ENCODE assay signal across 12 cellular contexts in the genomic region with DNA sequence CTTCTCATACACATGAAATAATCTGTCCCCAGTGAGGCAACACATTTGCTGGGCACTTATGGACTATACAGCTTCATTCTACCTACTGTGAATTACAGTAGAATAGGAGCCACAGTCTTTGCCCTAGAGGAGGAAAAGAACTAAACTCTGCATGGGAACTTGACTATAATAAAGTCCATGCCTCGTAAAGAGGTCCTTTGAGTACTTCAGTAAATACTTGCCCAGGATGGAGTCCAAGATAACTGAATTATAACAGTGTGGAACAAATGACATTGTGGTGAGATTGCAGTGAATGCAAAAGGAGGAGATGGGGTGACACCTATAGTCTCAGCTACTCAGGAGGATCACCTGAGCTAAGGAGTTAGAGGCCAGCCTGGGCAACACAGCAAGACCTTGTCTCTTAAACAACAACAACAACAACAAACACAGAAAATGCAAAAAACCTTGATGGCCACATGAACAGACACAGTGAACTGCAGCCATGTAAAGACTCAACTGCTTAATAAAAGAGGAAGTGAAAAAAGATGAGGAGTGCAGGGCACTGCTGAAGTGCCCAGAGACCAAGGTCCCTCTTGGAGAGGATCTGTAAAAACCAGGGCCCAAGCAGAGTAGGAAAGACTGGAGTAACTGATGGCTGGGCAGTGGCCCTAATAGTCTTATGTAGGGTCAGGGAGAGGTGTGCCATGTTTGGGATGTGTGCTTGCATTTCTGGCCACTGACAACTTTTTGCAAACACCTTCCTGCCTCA. TPM values are rescaled to one million over a fixed set of nuclear protein-coding genes. Genes with fewer than 3 reads are reported as not detected.
DNase-seq lines count a peak whose midpoint lies in the region; ATAC-seq and TF ChIP-seq lines count a peak whose summit lies in the region.
"Had no signal": no experiment of that assay in that cellular context is flagged by ENCODE, and none has a peak within 500 bp of the region (broad histone marks: within the 10 kb centered on the region; RNA-seq: fewer than 3 reads in every experiment).

No MANE protein-coding gene starts in this region.

- H3K4me3 ChIP-seq in OCI-LY7 (ENCODE audit: low read depth, low read length, poor library complexity, severe bottlenecking): peak overlapping the region; percentile 5
- H3K4me3 ChIP-seq: ovary, transverse colon had no signal

- H3K4me2 ChIP-seq in OCI-LY7 (ENCODE audit: low read length): peak overlapping the region; percentile 52

- H3K79me2 ChIP-seq in OCI-LY7 (ENCODE audit: insufficient read depth, low read depth, low read length): peaks cover 63% of the 10 kb centered on the region

- no peak for DNase-seq in activated CD8-positive, alpha-beta T cell treated with anti-CD3 and anti-CD28 coated beads for 36 hours
- DNase-seq in activated CD8-positive, alpha-beta T cell treated with anti-CD3 and anti-CD28 coated beads, Interleukin-2, amount 10 ng/mL, durations not matched to agents 7 days and 5 days: no peak
- DNase-seq in OCI-LY7 (ENCODE audit: low spot score) (peak; percentile 63), pons (ENCODE audit: low spot score) (peak; percentile 15), NCI-H526 (lab: John Stamatoyannopoulos, UW) (no peak), nucleus accumbens (lab: John Stamatoyannopoulos, UW) (no peak)
- DNase-seq: GDM1, NCI-H187, ovary, transverse colon had no signal

- no TSS peak for BruUV-seq in OCI-LY7 (replicated peaks; lab: Mats Ljungman, UMichigan)

- peaks cover 21% of the 10 kb centered on the region for H3K36me3 Mint-ChIP-seq in activated CD8-positive, alpha-beta T cell treated with anti-CD3 and anti-CD28 coated beads for 36 hours (ENCODE audit: low read depth)
- H3K36me3 Mint-ChIP-seq in activated CD8-positive, alpha-beta T cell treated with anti-CD3 and anti-CD28 coated beads, Interleukin-2, amount 10 ng/mL, durations not matched to agents 7 days and 5 days (ENCODE audit: low read depth): peaks cover 24% of the 10 kb centered on the region

- peaks cover 58% of the 10 kb centered on the region for H3K36me3 ChIP-seq in OCI-LY7 (ENCODE audit: insufficient read depth, low read length)
- H3K36me3 ChIP-seq: ovary had no signal

- H3K4me1 ChIP-seq in OCI-LY7 (ENCODE audit: insufficient read depth, low read length, poor library complexity, severe bottlenecking): peaks cover 42% of the 10 kb centered on the region

- H3K27me3 Mint-ChIP-seq in activated CD8-positive, alpha-beta T cell treated with anti-CD3 and anti-CD28 coated beads for 36 hours: no peaks in the 10 kb centered on the region
- H3K27me3 Mint-ChIP-seq in activated CD8-positive, alpha-beta T cell treated with anti-CD3 and anti-CD28 coated beads, Interleukin-2, amount 10 ng/mL, durations not matched to agents 7 days and 5 days (ENCODE audit: low read depth): no peaks in the 10 kb centered on the region

- H3K9me2 ChIP-seq in OCI-LY7 (ENCODE audit: insufficient read depth, low read length): no peaks in the 10 kb centered on the region

- peak overlapping the region; percentile 41 for H3K27ac ChIP-seq in OCI-LY7 (ENCODE audit: low read depth, low read length, poor library complexity, severe bottlenecking)
- H3K27ac ChIP-seq: ovary had no signal

- H3K9me3 Mint-ChIP-seq in activated CD8-positive, alpha-beta T cell treated with anti-CD3 and anti-CD28 coated beads for 36 hours: no peaks in the 10 kb centered on the region
- no peaks in the 10 kb centered on the region for H3K9me3 Mint-ChIP-seq in activated CD8-positive, alpha-beta T cell treated with anti-CD3 and anti-CD28 coated beads, Interleukin-2, amount 10 ng/mL, durations not matched to agents 7 days and 5 days (ENCODE audit: insufficient read depth)

- TF ChIP-seq CTCF in activated CD8-positive, alpha-beta T cell treated with anti-CD3 and anti-CD28 coated beads for 36 hours (IDR thresholded peaks at IDR 0.05): no peak
- no peak for TF ChIP-seq CTCF in OCI-LY7 (conservative IDR thresholded peaks at IDR 0.05; ENCODE audit: low read length)

- no peaks in the 10 kb centered on the region for H3K9me3 ChIP-seq in OCI-LY7 (ENCODE audit: low read length)
- H3K9me3 ChIP-seq: ovary, transverse colon had no signal

- H4K20me1 ChIP-seq in OCI-LY7 (ENCODE audit: insufficient read depth, low read length): peaks cover 10% of the 10 kb centered on the region; the same call in 1 of the 2 replicates

- POLR2A ChIA-PET in activated CD8-positive, alpha-beta T cell treated with anti-CD3 and anti-CD28 coated beads for 36 hours (lab: Charles Lee): no interaction called here
- POLR2A ChIA-PET in activated CD8-positive, alpha-beta T cell treated with anti-CD3 and anti-CD28 coated beads, Interleukin-2, amount 10 ng/mL, durations not matched to agents 7 days and 5 days (lab: Charles Lee): no interaction called here
- POLR2A ChIA-PET in OCI-LY7 (lab: Charles Lee): interaction anchor here (1.4 kb wide), 1 partner anchor 14 kb away, joined by 3 read pairs; no protein-coding TSS in a partner anchor

- no peak overlapping the region for H2AFZ ChIP-seq in OCI-LY7 (ENCODE audit: low read length)

- CTCF ChIA-PET in activated CD8-positive, alpha-beta T cell treated with anti-CD3 and anti-CD28 coated beads for 36 hours (lab: Charles Lee): interaction anchor here (2.4 to 3.3 kb wide), 2 partner anchors 16 to 90 kb away, joined by 8 to 10 read pairs; no protein-coding TSS in a partner anchor
- CTCF ChIA-PET in activated CD8-positive, alpha-beta T cell treated with anti-CD3 and anti-CD28 coated beads, Interleukin-2, amount 10 ng/mL, durations not matched to agents 7 days and 5 days (lab: Charles Lee): interaction anchor here (7.0 kb wide), 1 partner anchor 15 kb away, joined by 71 read pairs; no protein-coding TSS in a partner anchor
- CTCF ChIA-PET in OCI-LY7 (lab: Charles Lee; ENCODE audit: unreplicated experiment): interaction anchor here (0.5 kb wide), 1 partner anchor 497 kb away, joined by 3 read pairs; no protein-coding TSS in a partner anchor

- intact Hi-C loops in activated CD8-positive, alpha-beta T cell treated with anti-CD3 and anti-CD28 coated beads for 36 hours (cut with micrococcal nuclease): no loop called here
- intact Hi-C loops in OCI-LY7 (cut with micrococcal nuclease; ENCODE audit: unreplicated experiment): loop anchor here (1.0 kb wide), 1 partner anchor 31 kb away; no protein-coding TSS in a partner anchor

- no peak overlapping the region for H3K4me3 Mint-ChIP-seq in activated CD8-positive, alpha-beta T cell treated with anti-CD3 and anti-CD28 coated beads for 36 hours
- H3K4me3 Mint-ChIP-seq in activated CD8-positive, alpha-beta T cell treated with anti-CD3 and anti-CD28 coated beads, Interleukin-2, amount 10 ng/mL, durations not matched to agents 7 days and 5 days: no peak overlapping the region

- H3K4me1 Mint-ChIP-seq in activated CD8-positive, alpha-beta T cell treated with anti-CD3 and anti-CD28 coated beads for 36 hours (ENCODE audit: low read depth): peaks cover 45% of the 10 kb centered on the region
- peaks cover 53% of the 10 kb centered on the region for H3K4me1 Mint-ChIP-seq in activated CD8-positive, alpha-beta T cell treated with anti-CD3 and anti-CD28 coated beads, Interleukin-2, amount 10 ng/mL, durations not matched to agents 7 days and 5 days (ENCODE audit: low read depth)

- H3K27ac Mint-ChIP-seq in activated CD8-positive, alpha-beta T cell treated with anti-CD3 and anti-CD28 coated beads for 36 hours: peak overlapping the region; percentile 50
- no peak overlapping the region for H3K27ac Mint-ChIP-seq in activated CD8-positive, alpha-beta T cell treated with anti-CD3 and anti-CD28 coated beads, Interleukin-2, amount 10 ng/mL, durations not matched to agents 7 days and 5 days

- no peak for ATAC-seq in activated CD8-positive, alpha-beta T cell treated with anti-CD3 and anti-CD28 coated beads for 36 hours
- ATAC-seq in activated CD8-positive, alpha-beta T cell treated with anti-CD3 and anti-CD28 coated beads, Interleukin-2, amount 10 ng/mL, durations not matched to agents 7 days and 5 days: no peak
- ATAC-seq in HG02973 (IDR thresholded peaks at IDR 0.05; ENCODE audit: unreplicated experiment): peak; percentile 39
- ATAC-seq in HG03097 (IDR thresholded peaks at IDR 0.05; ENCODE audit: low FRiP score, unreplicated experiment): no peak

RNA-seq across cellular contexts. Expression of a gene that starts 3.7 kb away (rescaled TPM):
- 10 to 100 TPM; 45.4 to 52.9 TPM for total RNA-seq in activated CD8-positive, alpha-beta T cell treated with anti-CD3 and anti-CD28 coated beads for 36 hours
- total RNA-seq in activated CD8-positive, alpha-beta T cell treated with anti-CD3 and anti-CD28 coated beads, Interleukin-2, amount 10 ng/mL, durations not matched to agents 7 days and 5 days: 10 to 100 TPM; 38.7 to 43.2 TPM
- 57.3 and 86.1 TPM in 2 replicates for total RNA-seq in OCI-LY7 (2014; rRNA removed; shearing (Covaris generic))
- 54.7 and 61.6 TPM in 2 replicates for total RNA-seq in OCI-LY7 (2022)

RNA-seq across cellular contexts. Expression of a gene that starts 39.0 kb away (rescaled TPM):
- under 1 TPM in 1 of 2 experiments, not detected in 1; 0.11 TPM for total RNA-seq in activated CD8-positive, alpha-beta T cell treated with anti-CD3 and anti-CD28 coated beads for 36 hours
- not detected for total RNA-seq in activated CD8-positive, alpha-beta T cell treated with anti-CD3 and anti-CD28 coated beads, Interleukin-2, amount 10 ng/mL, durations not matched to agents 7 days and 5 days
- 0.28 TPM in 1 of 2 replicates, not detected in the other for total RNA-seq in OCI-LY7 (2014; rRNA removed; shearing (Covaris generic))
- not detected in 2 replicates for total RNA-seq in OCI-LY7 (2022)
- total RNA-seq: transverse colon had no signal

RNA-seq across cellular contexts. Expression of a gene that starts 48.2 kb away (rescaled TPM):
- total RNA-seq in activated CD8-positive, alpha-beta T cell treated with anti-CD3 and anti-CD28 coated beads for 36 hours: 10 to 100 TPM; 29.0 to 31.7 TPM
- total RNA-seq in activated CD8-positive, alpha-beta T cell treated with anti-CD3 and anti-CD28 coated beads, Interleukin-2, amount 10 ng/mL, durations not matched to agents 7 days and 5 days: 10 to 100 TPM; 44.2 to 44.6 TPM
- total RNA-seq in OCI-LY7 (2014; rRNA removed; shearing (Covaris generic)): 24.0 and 30.8 TPM in 2 replicates
- total RNA-seq in OCI-LY7 (2022): 33.5 and 43.3 TPM in 2 replicates

RNA-seq across cellular contexts. Expression of a gene that starts 54.8 kb away (rescaled TPM):
- 10 to 100 TPM; 46.2 to 55.3 TPM for total RNA-seq in activated CD8-positive, alpha-beta T cell treated with anti-CD3 and anti-CD28 coated beads for 36 hours
- total RNA-seq in activated CD8-positive, alpha-beta T cell treated with anti-CD3 and anti-CD28 coated beads, Interleukin-2, amount 10 ng/mL, durations not matched to agents 7 days and 5 days: 10 to 100 TPM; 94.3 to 99.4 TPM
- 64.8 and 72.4 TPM in 2 replicates for total RNA-seq in OCI-LY7 (2014; rRNA removed; shearing (Covaris generic))
- 86.5 and 90.0 TPM in 2 replicates for total RNA-seq in OCI-LY7 (2022)

Comparison
In these comparisons a context has a peak if more than half of its experiments do, and no peak if none do; other contexts are left out.
1. DNase-seq: peak in OCI-LY7 (single experiment) and pons (single experiment); none in activated CD8-positive, alpha-beta T cell treated with anti-CD3 and anti-CD28 coated beads for 36 hours (single experiment), activated CD8-positive, alpha-beta T cell treated with anti-CD3 and anti-CD28 coated beads, Interleukin-2, amount 10 ng/mL, durations not matched to agents 7 days and 5 days (single experiment), NCI-H526 (0 of 2) and nucleus accumbens (0 of 56).